Comparison of ENCODE assay signal across 19 cellular contexts in the genomic region with DNA sequence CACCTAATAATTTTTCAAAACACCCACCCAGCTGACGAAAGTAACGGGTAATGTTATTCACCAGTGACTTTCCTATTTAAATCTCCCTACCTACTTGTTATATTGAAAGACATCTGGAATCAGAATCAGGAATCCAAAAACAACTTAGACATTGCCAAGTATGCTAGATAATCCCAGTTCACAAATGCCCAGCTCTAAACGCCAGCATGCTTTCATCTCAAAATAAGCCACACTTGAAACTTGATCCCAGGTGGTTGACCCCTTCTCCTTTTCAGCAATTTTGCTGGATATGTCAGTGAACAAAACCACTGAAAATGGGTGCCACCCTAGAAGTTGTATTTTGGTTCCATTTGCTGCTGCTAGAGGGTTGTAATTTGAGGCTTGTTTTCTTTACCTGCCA.
"Had no signal": no experiment of that assay in that cellular context is flagged by ENCODE, and none has a peak within 500 bp of the region (broad histone marks: within the 10 kb centered on the region; RNA-seq: fewer than 3 reads in every experiment).

No MANE protein-coding gene starts in this region.

- ATAC-seq: activated CD8-positive, alpha-beta memory T cell treated with anti-CD3 and anti-CD28 coated beads, Interleukin-2, amount 10 ng/mL, durations not matched to agents 7 days and 5 days; activated T-helper 17 cell treated with anti-CD3 and anti-CD28 coated beads, Interleukin-2, amount 50 U/mL, for 72 hours; left lobe of liver; upper lobe of right lung had no signal

- H3K4me3 ChIP-seq: colonic mucosa, lung, upper lobe of right lung had no signal

- H3K36me3 ChIP-seq: colonic mucosa, upper lobe of right lung had no signal

- H3K27me3 ChIP-seq: colonic mucosa had no signal

- H3K9me3 ChIP-seq: colonic mucosa, upper lobe of right lung had no signal

- DNase-seq: activated B cell treated with CpG ODN at 0.5 μM for 24 hours; activated CD4-positive, alpha-beta memory T cell treated with anti-CD3 and anti-CD28 coated beads, Interleukin-2, amount 10 ng/mL, durations not matched to agents 7 days and 5 days; activated CD4-positive, alpha-beta T cell treated with anti-CD3 and anti-CD28 coated beads for 48 hours; activated CD8-positive, alpha-beta memory T cell treated with anti-CD3 and anti-CD28 coated beads, Interleukin-2, amount 10 ng/mL, durations not matched to agents 7 days and 5 days; activated naive CD4-positive, alpha-beta T cell; activated naive CD8-positive, alpha-beta T cell treated with anti-CD3 and anti-CD28 coated beads for 36 hours; amniotic stem cell; colonic mucosa; head of caudate nucleus; nucleus accumbens; retina; stimulated activated CD4-positive, alpha-beta T cell treated with anti-CD3 and anti-CD28 coated beads, Interleukin-12 subunit alpha, Interleukin-12 subunit beta, amount 100 ng/mL, for 4 hours; stimulated activated CD4-positive, alpha-beta T cell treated with anti-CD3 and anti-CD28 coated beads, Interleukin-1b, Interleukin-23, amount 100 ng/mL, for 48 hours; stimulated activated CD8-positive, alpha-beta memory T cell treated with anti-CD3 and anti-CD28 coated beads, Interleukin-4, amount 100 ng/mL, for 48 hours; stimulated activated naive CD4-positive, alpha-beta T cell; upper lobe of right lung had no signal
